ENCODE assay signal across 9 cellular contexts in genomic region chr3:196073188-196073838, GRCh38. TPM values are rescaled to one million over a fixed set of nuclear protein-coding genes. Genes with fewer than 3 reads are reported as not detected.
DNase-seq lines count a peak whose midpoint lies in the region; ATAC-seq, FAIRE-seq and TF ChIP-seq lines count a peak whose summit lies in the region.
"Had no signal": no experiment of that assay in that cellular context is flagged by ENCODE, and none has a peak within 500 bp of the region (broad histone marks: within the 10 kb centered on the region; RNA-seq: fewer than 3 reads in every experiment).

No MANE protein-coding gene starts in this region.

- TF ChIP-seq POLR2A in HepG2 (IDR thresholded peaks at IDR 0.05; ENCODE audit: insufficient read depth in 1 of 2, low read depth in 2 of 2, low read length in 2 of 2): no peak

- H3K79me2 ChIP-seq in HepG2 (ENCODE audit: insufficient read depth, low read length): peaks cover 32% of the 10 kb centered on the region

- peak; percentile 62 for TF ChIP-seq RAD21 in HepG2 (CRISPR knock-in tag; IDR thresholded peaks at IDR 0.05)

- BruUV-seq in HepG2 (replicated peaks; lab: Mats Ljungman, UMichigan): no TSS peak

- H3K4me3 ChIP-seq in choroid plexus epithelial cell (ENCODE audit: low read depth, low read length) (no peak overlapping the region), HepG2 (replicated peaks in 1 of 3; ENCODE audit: insufficient read depth in 1 of 3, low read depth in 2 of 3, low read length in 3 of 3) (no peak overlapping the region)

- TF ChIP-seq CTCF in choroid plexus epithelial cell (conservative IDR thresholded peaks at IDR 0.05; ENCODE audit: low read depth, low read length) (peak; percentile 93), HepG2 (CRISPR knock-in tag; IDR thresholded peaks at IDR 0.05) (peak; percentile 78)

- in situ Hi-C loops in G401 (cut with HindIII; ENCODE audit: low sequenced_read_pairs) (loop anchor here (5.0 kb wide), 2 partner anchors 49 to 104 kb away; no protein-coding TSS in a partner anchor), HepG2 (cut with HindIII; ENCODE audit: extremely low pct_ligation_motif_present, low pct_unique_long_range_greater_than_20kb) (no loop called here)

- intact Hi-C loops in HepG2 (cut with micrococcal nuclease; ENCODE audit: unreplicated experiment): loop anchor here (1.0 kb wide), 1 partner anchor 123 kb away; no protein-coding TSS in a partner anchor

- no peaks in the 10 kb centered on the region for H3K9me3 ChIP-seq in HepG2 (ENCODE audit: low read length)

- H4K20me1 ChIP-seq in HepG2 (ENCODE audit: insufficient read depth, low read length): peaks cover 36% of the 10 kb centered on the region

- DNase-seq in G401 (ENCODE audit: low spot score) (peak; percentile 89), NCI-H345 (lab: John Stamatoyannopoulos, UW) (peak; percentile 77), choroid plexus epithelial cell (ENCODE audit: low read depth) (peak; percentile 76), HepG2 (ENCODE audit: low spot score) (peak; percentile 40), dedifferentiated amniotic fluid mesenchymal stem cell (ENCODE audit: extremely low spot score) (no peak)
- peak; percentile 25 to 54 for DNase-seq in activated CD4-positive, alpha-beta T cell treated with anti-CD3 and anti-CD28 coated beads for 24 hours (ENCODE audit: low read depth in 2 of 2)
- DNase-seq in stimulated activated CD4-positive, alpha-beta T cell treated with anti-CD3 and anti-CD28 coated beads, TNF-alpha, amount 100 ng/mL, for 4 hours (ENCODE audit: low read depth in 3 of 3): peak in 2 of 3 experiments; percentile 45 to 51

- H3K4me1 ChIP-seq in HepG2 (ENCODE audit: insufficient read depth, low read length): peaks cover 10% of the 10 kb centered on the region; the same call in 1 of the 2 replicates

- FAIRE-seq in HepG2 (lab: Jason Lieb, UNC): peak; percentile 49
- FAIRE-seq: colon had no signal

- CTCF ChIA-PET in HepG2 (lab: Yijun Ruan, JAX; ENCODE audit: low intra/inter-chr PET ratio, low total read pairs): interaction anchor here (2.9 kb wide), 1 partner anchor 123 kb away, joined by 32 read pairs; no protein-coding TSS in a partner anchor

- TF ChIP-seq EP300 in HepG2 (IDR thresholded peaks at IDR 0.05; ENCODE audit: low read depth in 2 of 2, low read length in 2 of 2) (no peak), HepG2 (CRISPR knock-in tag; IDR thresholded peaks at IDR 0.05; ENCODE audit: borderline replicate concordance) (no peak)

- no peak overlapping the region for H2AFZ ChIP-seq in HepG2 (ENCODE audit: low read length)

- POLR2A ChIA-PET in HepG2 (lab: Yijun Ruan, JAX): interaction anchor here (0.9 to 1.1 kb wide), 2 partner anchors 8 to 117 kb away, joined by 3 read pairs; no protein-coding TSS in a partner anchor

- H3K27me3 ChIP-seq in HepG2 (ENCODE audit: control insufficient read depth in 1 of 2, insufficient read depth in 2 of 2, low read length in 2 of 2): no peaks in the 10 kb centered on the region

- peaks cover 27 to 71% of the 10 kb centered on the region in 2 experiments for H3K36me3 ChIP-seq in HepG2 (replicated peaks in 1 of 2; ENCODE audit: control insufficient read depth in 1 of 2, insufficient read depth in 2 of 2, low read length in 2 of 2)

- ATAC-seq in HG02973 (IDR thresholded peaks at IDR 0.05; ENCODE audit: unreplicated experiment): peak; percentile 61
- peak; percentile 96 for ATAC-seq in HepG2

- 75% methylated on average over 7 of the region's 7 CpGs for WGBS in HepG2 (ENCODE audit: low lambda C conversion rate)

- H3K4me2 ChIP-seq in HepG2 (ENCODE audit: low read depth, low read length): no peak overlapping the region

- H3K27ac ChIP-seq in HepG2 (ENCODE audit: extremely low read length, insufficient read depth, low read length): no peak overlapping the region

- no peak overlapping the region for H3K9ac ChIP-seq in HepG2 (ENCODE audit: insufficient read depth, low read depth, low read length)

TF ChIP-seq in HepG2, 621 proteins besides CTCF, POLR2A, EP300 and RAD21 (continues in another document):
- TF ChIP-seq MIER2 (CRISPR knock-in tag; IDR thresholded peaks at IDR 0.05): no peak
- TF ChIP-seq, protein P1, sequence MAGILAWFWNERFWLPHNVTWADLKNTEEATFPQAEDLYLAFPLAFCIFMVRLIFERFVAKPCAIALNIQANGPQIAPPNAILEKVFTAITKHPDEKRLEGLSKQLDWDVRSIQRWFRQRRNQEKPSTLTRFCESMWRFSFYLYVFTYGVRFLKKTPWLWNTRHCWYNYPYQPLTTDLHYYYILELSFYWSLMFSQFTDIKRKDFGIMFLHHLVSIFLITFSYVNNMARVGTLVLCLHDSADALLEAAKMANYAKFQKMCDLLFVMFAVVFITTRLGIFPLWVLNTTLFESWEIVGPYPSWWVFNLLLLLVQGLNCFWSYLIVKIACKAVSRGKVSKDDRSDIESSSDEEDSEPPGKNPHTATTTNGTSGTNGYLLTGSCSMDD (CRISPR knock-in tag; IDR thresholded peaks at IDR 0.05): no peak
- no peak for TF ChIP-seq JUND (CRISPR knock-in tag; IDR thresholded peaks at IDR 0.05)
- no peak for TF ChIP-seq ZNF781 (CRISPR knock-in tag; IDR thresholded peaks at IDR 0.05; ENCODE audit: borderline replicate concordance, not compliant biosample characterization)
- TF ChIP-seq SMC3 (IDR thresholded peaks at IDR 0.05; ENCODE audit: low read length): peak; percentile 87
- TF ChIP-seq ZNF562 (CRISPR knock-in tag; IDR thresholded peaks at IDR 0.05; ENCODE audit: borderline replicate concordance): no peak
- TF ChIP-seq, protein P2, sequence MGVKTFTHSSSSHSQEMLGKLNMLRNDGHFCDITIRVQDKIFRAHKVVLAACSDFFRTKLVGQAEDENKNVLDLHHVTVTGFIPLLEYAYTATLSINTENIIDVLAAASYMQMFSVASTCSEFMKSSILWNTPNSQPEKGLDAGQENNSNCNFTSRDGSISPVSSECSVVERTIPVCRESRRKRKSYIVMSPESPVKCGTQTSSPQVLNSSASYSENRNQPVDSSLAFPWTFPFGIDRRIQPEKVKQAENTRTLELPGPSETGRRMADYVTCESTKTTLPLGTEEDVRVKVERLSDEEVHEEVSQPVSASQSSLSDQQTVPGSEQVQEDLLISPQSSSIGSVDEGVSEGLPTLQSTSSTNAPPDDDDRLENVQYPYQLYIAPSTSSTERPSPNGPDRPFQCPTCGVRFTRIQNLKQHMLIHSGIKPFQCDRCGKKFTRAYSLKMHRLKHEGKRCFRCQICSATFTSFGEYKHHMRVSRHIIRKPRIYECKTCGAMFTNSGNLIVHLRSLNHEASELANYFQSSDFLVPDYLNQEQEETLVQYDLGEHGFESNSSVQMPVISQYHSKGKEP (CRISPR knock-in tag; IDR thresholded peaks at IDR 0.05): no peak
- no peak for TF ChIP-seq SP5 (CRISPR knock-in tag; IDR thresholded peaks at IDR 0.05; ENCODE audit: borderline replicate concordance, low read depth)
- TF ChIP-seq TOPORS (CRISPR knock-in tag; IDR thresholded peaks at IDR 0.05): no peak
- TF ChIP-seq, protein P3, sequence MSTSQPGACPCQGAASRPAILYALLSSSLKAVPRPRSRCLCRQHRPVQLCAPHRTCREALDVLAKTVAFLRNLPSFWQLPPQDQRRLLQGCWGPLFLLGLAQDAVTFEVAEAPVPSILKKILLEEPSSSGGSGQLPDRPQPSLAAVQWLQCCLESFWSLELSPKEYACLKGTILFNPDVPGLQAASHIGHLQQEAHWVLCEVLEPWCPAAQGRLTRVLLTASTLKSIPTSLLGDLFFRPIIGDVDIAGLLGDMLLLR (CRISPR knock-in tag; IDR thresholded peaks at IDR 0.05): no peak
- no peak for TF ChIP-seq ZNF451 (CRISPR knock-in tag; IDR thresholded peaks at IDR 0.05)
- TF ChIP-seq GLI4 (CRISPR knock-in tag; IDR thresholded peaks at IDR 0.05; ENCODE audit: borderline replicate concordance): no peak
- no peak for TF ChIP-seq ZMYM2 (CRISPR knock-in tag; IDR thresholded peaks at IDR 0.05)
- TF ChIP-seq GATAD2A (CRISPR knock-in tag; IDR thresholded peaks at IDR 0.05): 0 out of 2 replicates have a peak, but pooled peaks have one; percentile 14
- TF ChIP-seq NCOA1 (CRISPR knock-in tag; IDR thresholded peaks at IDR 0.05): no peak
- TF ChIP-seq CENPBD1 (CRISPR knock-in tag; IDR thresholded peaks at IDR 0.05; ENCODE audit: borderline replicate concordance, low read depth): no peak
- TF ChIP-seq NKX3-1 (CRISPR knock-in tag; IDR thresholded peaks at IDR 0.05): no peak
- TF ChIP-seq ZNF431 (CRISPR knock-in tag; IDR thresholded peaks at IDR 0.05; ENCODE audit: borderline replicate concordance, low read depth): no peak
- TF ChIP-seq SALL1 (CRISPR knock-in tag; IDR thresholded peaks at IDR 0.05): no peak

RNA-seq across cellular contexts. Expression of gene TFRC, which starts 8.6 kb away (rescaled TPM):
- 89.1 and 129 TPM in 2 replicates for total RNA-seq in G401 (2014; rRNA removed; shearing (Covaris generic))
- 176 and 274 TPM in 2 replicates for total RNA-seq in HepG2 (2016; rRNA removed; fragmentation: Illumina TruSeq; extraction: Trizol)
- total RNA-seq in HepG2 (2016; cell fraction: cytosol; rRNA removed; fragmentation: Illumina TruSeq; extraction: Trizol; ENCODE audit: low read depth): 15.6 and 21.1 TPM in 2 replicates
- total RNA-seq in HepG2 (2016; cell fraction: insoluble cytoplasmic fraction; rRNA removed; fragmentation: Illumina TruSeq; extraction: Trizol): 166 and 276 TPM in 2 replicates
- total RNA-seq in HepG2 (2016; cell fraction: membrane; rRNA removed; fragmentation: Illumina TruSeq; extraction: Trizol): 53.1 and 67.0 TPM in 2 replicates
- total RNA-seq in HepG2 (2016; cell fraction: nucleus; rRNA removed; fragmentation: Illumina TruSeq; extraction: Trizol): 271 and 302 TPM in 2 replicates
- 171 and 188 TPM in 2 replicates for polyA plus RNA-seq in HepG2 (2011; rRNA removed)
- polyA plus RNA-seq in HepG2 (2011; cell fraction: cytosol; rRNA removed): 78.0 and 140 TPM in 2 replicates
- polyA plus RNA-seq in HepG2 (2011; cell fraction: nucleus; rRNA removed): 74.7 and 92.6 TPM in 2 replicates
- 211 and 370 TPM in 2 replicates for polyA plus RNA-seq in HepG2 (2012)
- 6.8 and 7.7 TPM in 2 replicates for polyA plus RNA-seq in HepG2 (2016; cell fraction: cytosol; fragmentation: Illumina TruSeq; extraction: Trizol; ENCODE audit: low read depth)
- polyA plus RNA-seq in HepG2 (2016; cell fraction: insoluble cytoplasmic fraction; fragmentation: Illumina TruSeq; extraction: Trizol; ENCODE audit: low read depth): 89.1 and 93.4 TPM in 2 replicates
- polyA plus RNA-seq in HepG2 (2016; cell fraction: membrane; fragmentation: Illumina TruSeq; extraction: Trizol; ENCODE audit: low read depth): 20.8 and 24.6 TPM in 2 replicates
- polyA plus RNA-seq in HepG2 (2016; cell fraction: nucleus; fragmentation: Illumina TruSeq; extraction: Trizol; ENCODE audit: insufficient read depth, low read depth): 204 and 208 TPM in 2 replicates
- polyA minus RNA-seq in HepG2 (2011; rRNA and poly(A)+ RNA removed; ENCODE audit: low replicate concordance): 316 and 962 TPM in 2 replicates
- 283 and 359 TPM in 2 replicates for polyA minus RNA-seq in HepG2 (2011; cell fraction: cytosol; rRNA and poly(A)+ RNA removed)
- 377 and 388 TPM in 2 replicates for polyA minus RNA-seq in HepG2 (2011; cell fraction: nucleus; rRNA and poly(A)+ RNA removed)
